8 cellular contexts compared by ENCODE assay signal in genomic region chr15:74127954-74128784, GRCh38. TPM values are rescaled to one million over a fixed set of nuclear protein-coding genes. Genes with fewer than 3 reads are reported as not detected.
DNase-seq lines count a peak whose midpoint lies in the region; ATAC-seq and TF ChIP-seq lines count a peak whose summit lies in the region.

No MANE protein-coding gene starts in this region.

- CTCF ChIA-PET in activated CD4-positive, alpha-beta T cell treated with anti-CD3 and anti-CD28 coated beads, Interleukin-2, amount 10 ng/mL, durations not matched to agents 7 days and 5 days (lab: Charles Lee), result interaction anchor here (1.5 kb wide), 1 partner anchor 155 kb away, joined by 5 read pairs; no protein-coding TSS in a partner anchor

- H3K27ac ChIP-seq in ascending aorta (no peak overlapping the region), tibial artery (no peak overlapping the region)

- H3K9me3 Mint-ChIP-seq in activated CD4-positive, alpha-beta T cell treated with anti-CD3 and anti-CD28 coated beads, Interleukin-2, amount 10 ng/mL, durations not matched to agents 7 days and 5 days, result no peaks in the 10 kb centered on the region

- peaks cover 0 to 15% of the 10 kb centered on the region in 2 donors for H3K4me1 ChIP-seq in ascending aorta
- peaks cover 0 to 45% (median 31%) of the 10 kb centered on the region in 4 donors for H3K4me1 ChIP-seq in tibial artery

- H3K4me3 ChIP-seq in ascending aorta (peak overlapping the region; percentile 41 to 57), kidney epithelial cell (ENCODE audit: low read depth, low read length) (peak overlapping the region; percentile 22), tibial artery (peak overlapping the region; percentile 33 to 37)

- no peak for DNase-seq in activated CD4-positive, alpha-beta T cell treated with anti-CD3 and anti-CD28 coated beads, Interleukin-2, amount 10 ng/mL, durations not matched to agents 7 days and 5 days
- no peak for DNase-seq in activated CD4-positive, alpha-beta T cell treated with anti-CD3 and anti-CD28 coated beads for 1 hour
- DNase-seq in ascending aorta (ENCODE audit: low spot score in 2 of 2) (no peak), kidney epithelial cell (ENCODE audit: low read depth) (no peak), tibial artery (peak in 1 of 2 donors; percentile 68), SKM-1 (lab: John Stamatoyannopoulos, UW; ENCODE audit: unreplicated experiment) (no peak)

- peaks cover 26% of the 10 kb centered on the region for H3K4me1 Mint-ChIP-seq in activated CD4-positive, alpha-beta T cell treated with anti-CD3 and anti-CD28 coated beads, Interleukin-2, amount 10 ng/mL, durations not matched to agents 7 days and 5 days

- H3K36me3 ChIP-seq in ascending aorta (no peaks in the 10 kb centered on the region), kidney epithelial cell (ENCODE audit: control insufficient read depth, insufficient read depth, low read length) (no peaks in the 10 kb centered on the region), tibial artery (no peaks in the 10 kb centered on the region)

- no peak for TF ChIP-seq CTCF in ascending aorta (IDR thresholded peaks at IDR 0.05)
- no peak for TF ChIP-seq CTCF in kidney epithelial cell (IDR thresholded peaks at IDR 0.05; ENCODE audit: insufficient read depth, low read length, poor library complexity, severe bottlenecking)
- no peak for TF ChIP-seq CTCF in tibial artery (IDR thresholded peaks at IDR 0.05)

- H3K36me3 Mint-ChIP-seq in activated CD4-positive, alpha-beta T cell treated with anti-CD3 and anti-CD28 coated beads, Interleukin-2, amount 10 ng/mL, durations not matched to agents 7 days and 5 days (ENCODE audit: low read depth), result peaks cover 2% of the 10 kb centered on the region

- ATAC-seq in HG02588 (IDR thresholded peaks at IDR 0.05; ENCODE audit: unreplicated experiment) (no peak), GM21528 (IDR thresholded peaks at IDR 0.05; ENCODE audit: low FRiP score, unreplicated experiment) (no peak)

- peaks cover 80% of the 10 kb centered on the region for H3K27me3 Mint-ChIP-seq in activated CD4-positive, alpha-beta T cell treated with anti-CD3 and anti-CD28 coated beads, Interleukin-2, amount 10 ng/mL, durations not matched to agents 7 days and 5 days

- POLR2A ChIA-PET in activated CD4-positive, alpha-beta T cell treated with anti-CD3 and anti-CD28 coated beads, Interleukin-2, amount 10 ng/mL, durations not matched to agents 7 days and 5 days (lab: Charles Lee), result no interaction called here

- intact Hi-C loops in ascending aorta (cut with DNase I) (loop anchor here (1.0 to 10.0 kb wide), 6 partner anchors 76 to 1147 kb away; no protein-coding TSS in a partner anchor), tibial artery (cut with DNase I; ENCODE audit: low total_unique reads) (loop anchor here (5.0 to 10.0 kb wide), 4 partner anchors 81 to 194 kb away; no protein-coding TSS in a partner anchor)

- H3K4me3 Mint-ChIP-seq in activated CD4-positive, alpha-beta T cell treated with anti-CD3 and anti-CD28 coated beads, Interleukin-2, amount 10 ng/mL, durations not matched to agents 7 days and 5 days, result no peak overlapping the region

- peaks cover 0 to 2% of the 10 kb centered on the region in 2 donors for H3K9me3 ChIP-seq in ascending aorta
- H3K9me3 ChIP-seq in tibial artery, result peaks cover 0 to 6% (median 2%) of the 10 kb centered on the region in 3 donors

- H3K27ac Mint-ChIP-seq in activated CD4-positive, alpha-beta T cell treated with anti-CD3 and anti-CD28 coated beads, Interleukin-2, amount 10 ng/mL, durations not matched to agents 7 days and 5 days, result peak overlapping the region; percentile 64

- peaks cover 21% of the 10 kb centered on the region for H3K27me3 ChIP-seq in ascending aorta
- H3K27me3 ChIP-seq in kidney epithelial cell (ENCODE audit: control insufficient read depth, insufficient read depth, low read length), result peaks cover 78% of the 10 kb centered on the region
- H3K27me3 ChIP-seq in tibial artery, result peaks cover 0 to 84% of the 10 kb centered on the region in 2 donors

RNA-seq across cellular contexts. Expression of gene ISLR2, which starts 2.2 kb away (rescaled TPM):
- total RNA-seq in activated CD4-positive, alpha-beta T cell treated with anti-CD3 and anti-CD28 coated beads, Interleukin-2, amount 10 ng/mL, durations not matched to agents 7 days and 5 days, result not detected
- total RNA-seq in ascending aorta (0.64 TPM), kidney epithelial cell (1.0 and 1.2 TPM in 2 replicates)

RNA-seq across cellular contexts. Expression of gene ISLR, which starts 45.3 kb away (rescaled TPM):
- total RNA-seq in activated CD4-positive, alpha-beta T cell treated with anti-CD3 and anti-CD28 coated beads, Interleukin-2, amount 10 ng/mL, durations not matched to agents 7 days and 5 days, result not detected
- total RNA-seq in ascending aorta, result 211 TPM
- total RNA-seq in kidney epithelial cell, result 0.25 and 0.48 TPM in 2 replicates

RNA-seq across cellular contexts. Expression of gene GOLGA6A, which starts 45.8 kb away (rescaled TPM):
- not detected for total RNA-seq in activated CD4-positive, alpha-beta T cell treated with anti-CD3 and anti-CD28 coated beads, Interleukin-2, amount 10 ng/mL, durations not matched to agents 7 days and 5 days
- total RNA-seq in ascending aorta (not detected), kidney epithelial cell (not detected in 2 replicates)

Comparison
In these comparisons a context has a peak if more than half of its experiments do, and no peak if none do; other contexts are left out.
1. RNA of gene ISLR, which starts 45.3 kb away (total RNA-seq): 211 TPM in ascending aorta (single experiment); 0.25 to 0.48 TPM in kidney epithelial cell and not detected in activated CD4-positive, alpha-beta T cell treated with anti-CD3 and anti-CD28 coated beads, Interleukin-2, amount 10 ng/mL, durations not matched to agents 7 days and 5 days; every median in the first group is over 100 times any median in the second.
2. Peak in every context shown above with its lines, with median percentiles within 50 percentile points of each other: H3K4me3 ChIP-seq.